1 cellular context compared by ENCODE assay signal in the genomic region with DNA sequence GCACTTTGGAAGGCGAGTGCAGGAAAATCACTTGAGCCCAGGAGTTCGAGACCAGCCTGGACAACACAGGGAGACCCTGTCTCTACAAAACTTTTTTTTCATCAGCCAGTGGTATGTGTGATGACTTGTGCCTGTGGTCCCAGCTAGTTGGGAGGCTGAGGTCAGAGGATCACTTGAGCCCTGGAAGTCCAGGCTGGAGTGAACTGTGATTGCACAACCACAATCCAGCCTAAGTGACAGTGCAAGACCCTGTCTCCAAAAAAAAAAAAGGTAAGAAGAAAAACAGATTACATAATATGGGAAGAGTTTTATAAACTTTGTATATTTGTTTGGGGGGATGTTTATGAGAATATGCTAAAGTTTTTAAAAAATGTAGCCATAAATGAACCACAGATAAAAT.
TF ChIP-seq lines count a peak whose summit lies in the region.

No MANE protein-coding gene starts in this region.

TF ChIP-seq in HepG2, 621 proteins besides CTCF, POLR2A, EP300 and RAD21 (continued from another document):
- TF ChIP-seq, protein P1, sequence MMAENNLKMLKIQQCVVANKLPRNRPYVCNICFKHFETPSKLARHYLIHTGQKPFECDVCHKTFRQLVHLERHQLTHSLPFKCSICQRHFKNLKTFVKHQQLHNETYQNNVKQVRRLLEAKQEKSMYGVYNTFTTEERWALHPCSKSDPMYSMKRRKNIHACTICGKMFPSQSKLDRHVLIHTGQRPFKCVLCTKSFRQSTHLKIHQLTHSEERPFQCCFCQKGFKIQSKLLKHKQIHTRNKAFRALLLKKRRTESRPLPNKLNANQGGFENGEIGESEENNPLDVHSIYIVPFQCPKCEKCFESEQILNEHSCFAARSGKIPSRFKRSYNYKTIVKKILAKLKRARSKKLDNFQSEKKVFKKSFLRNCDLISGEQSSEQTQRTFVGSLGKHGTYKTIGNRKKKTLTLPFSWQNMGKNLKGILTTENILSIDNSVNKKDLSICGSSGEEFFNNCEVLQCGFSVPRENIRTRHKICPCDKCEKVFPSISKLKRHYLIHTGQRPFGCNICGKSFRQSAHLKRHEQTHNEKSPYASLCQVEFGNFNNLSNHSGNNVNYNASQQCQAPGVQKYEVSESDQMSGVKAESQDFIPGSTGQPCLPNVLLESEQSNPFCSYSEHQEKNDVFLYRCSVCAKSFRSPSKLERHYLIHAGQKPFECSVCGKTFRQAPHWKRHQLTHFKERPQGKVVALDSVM (CRISPR knock-in tag; IDR thresholded peaks at IDR 0.05), result peak; percentile 96
